In the genomic region with DNA sequence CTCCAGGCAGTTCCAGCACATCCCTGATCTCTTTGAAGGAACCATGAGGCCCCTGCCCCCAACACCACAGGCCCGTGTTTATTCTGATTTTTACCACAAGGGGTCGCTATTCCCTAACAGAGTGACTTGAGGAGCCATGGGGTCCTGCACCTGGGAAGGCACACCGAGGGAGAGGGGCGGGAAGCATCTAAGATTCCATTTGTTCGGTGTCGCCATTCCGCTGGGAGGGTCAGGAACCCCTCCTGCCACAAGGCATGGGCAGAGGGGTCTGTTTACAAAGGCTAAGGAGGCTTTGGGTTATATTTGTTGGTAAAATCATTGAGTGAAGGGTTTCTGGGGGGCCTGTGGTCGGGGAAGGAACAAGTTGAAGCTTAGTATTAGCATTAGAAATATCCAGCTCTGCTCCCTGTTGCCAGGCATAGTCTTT, we compare ENCODE assay signal across 8 cellular contexts.
DNase-seq lines count a peak whose midpoint lies in the region; ATAC-seq and TF ChIP-seq lines count a peak whose summit lies in the region.

No MANE protein-coding gene starts in this region.

- DNase-seq in AG09319 (ENCODE audit: extremely low read depth, low read depth) (no peak), NCI-H345 treated with DMSO at 0.1 percent for 48 hours (lab: John Stamatoyannopoulos, UW; ENCODE audit: unreplicated experiment) (peak; percentile 4), colonic mucosa (peak; percentile 53), right lobe of liver (no peak)
- DNase-seq in activated CD4-positive, alpha-beta T cell treated with anti-CD3 and anti-CD28 coated beads for 48 hours = peak; percentile 71
- DNase-seq in stimulated activated CD8-positive, alpha-beta memory T cell treated with anti-CD3 and anti-CD28 coated beads, Interleukin-15, amount 100 ng/mL, for 1 hour (ENCODE audit: low read depth) = peak; percentile 16

- TF ChIP-seq CTCF in AG09319 (IDR thresholded peaks at IDR 0.05; ENCODE audit: low read depth, low read length) (peak; percentile 69), colonic mucosa (IDR thresholded peaks at IDR 0.05) (peak; percentile 70), right lobe of liver (IDR thresholded peaks at IDR 0.05) (peak; percentile 50 to 65 (median 58))

- no peak overlapping the region for H3K9ac ChIP-seq in colonic mucosa (ENCODE audit: low read depth in 2 of 2, low read length in 2 of 2)

- TF ChIP-seq POLR2A in right lobe of liver (IDR thresholded peaks at IDR 0.05) = no peak

- no peak overlapping the region for H3K4me3 ChIP-seq in colonic mucosa
- no peak overlapping the region for H3K4me3 ChIP-seq in right lobe of liver

- H3K36me3 ChIP-seq in colonic mucosa (no peaks in the 10 kb centered on the region), right lobe of liver (no peaks in the 10 kb centered on the region)

- H3K27ac ChIP-seq in colonic mucosa = no peak overlapping the region
- no peak overlapping the region for H3K27ac ChIP-seq in right lobe of liver

- WGBS in right lobe of liver (ENCODE audit: insufficient coverage, low coverage, low lambda C conversion rate, missing lambda C conversion rate) = 16% methylated on average over 8 of the region's 8 CpGs

- peak; percentile 54 for ATAC-seq in GM19023 (IDR thresholded peaks at IDR 0.05; ENCODE audit: unreplicated experiment)
- peak; percentile 41 to 52 (median 44) for ATAC-seq in right lobe of liver
- no peak for ATAC-seq in HG02642 (IDR thresholded peaks at IDR 0.05; ENCODE audit: poor library complexity, unreplicated experiment)

- H3K27me3 ChIP-seq in colonic mucosa (no peaks in the 10 kb centered on the region), right lobe of liver (no peaks in the 10 kb centered on the region)

- no peaks in the 10 kb centered on the region for H3K4me1 ChIP-seq in colonic mucosa
- H3K4me1 ChIP-seq in right lobe of liver = no peaks in the 10 kb centered on the region

- intact Hi-C loops in colonic mucosa (cut with DNase I) (loop anchor here (2.0 to 10.0 kb wide), 2 partner anchors 161 to 311 kb away; no protein-coding TSS in a partner anchor), right lobe of liver (cut with DNase I) (no loop called here)

- H3K9me3 ChIP-seq in colonic mucosa (no peaks in the 10 kb centered on the region), right lobe of liver (no peaks in the 10 kb centered on the region)

Comparison
In these comparisons a context has a peak if more than half of its experiments do, and no peak if none do; other contexts are left out.
1. DNase-seq: peak in NCI-H345 treated with DMSO at 0.1 percent for 48 hours (single experiment), activated CD4-positive, alpha-beta T cell treated with anti-CD3 and anti-CD28 coated beads for 48 hours (single experiment), colonic mucosa (single experiment) and stimulated activated CD8-positive, alpha-beta memory T cell treated with anti-CD3 and anti-CD28 coated beads, Interleukin-15, amount 100 ng/mL, for 1 hour (single experiment); none in AG09319 (single experiment) and right lobe of liver (0 of 3).
2. Peak in every context shown above with its lines, with median percentiles within 50 percentile points of each other: CTCF ChIP-seq.